28 cellular contexts compared by ENCODE assay signal in the genomic region with DNA sequence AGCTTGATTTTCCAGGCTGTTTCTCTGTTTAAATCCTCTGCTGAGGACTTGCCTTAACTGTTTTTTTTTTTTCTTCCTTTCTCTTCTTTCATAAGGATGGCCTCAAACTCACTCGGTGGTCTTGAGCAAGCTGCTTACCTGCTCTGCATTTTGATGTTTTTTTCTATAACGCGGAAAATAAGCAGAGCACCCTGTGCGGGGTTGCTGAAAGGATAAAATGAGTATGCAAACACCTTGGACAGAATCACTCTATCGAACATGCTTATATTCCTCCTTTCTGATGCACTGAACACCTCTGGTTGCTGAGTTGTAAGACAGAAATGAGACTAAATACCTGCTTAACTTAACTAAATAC. TPM values are rescaled to one million over a fixed set of nuclear protein-coding genes. Genes with fewer than 3 reads are reported as not detected.
A peak's percentile ranks its signal among the peaks of the same experiment; 100 is the strongest.
DNase-seq lines count a peak whose midpoint lies in the region; ATAC-seq, FAIRE-seq and TF ChIP-seq lines count a peak whose summit lies in the region.
"Had no signal": no experiment of that assay in that cellular context is flagged by ENCODE, and none has a peak within 500 bp of the region (broad histone marks: within the 10 kb centered on the region; RNA-seq: fewer than 3 reads in every experiment).

No MANE protein-coding gene starts in this region.

- intact Hi-C loops in esophagus squamous epithelium (cut with DNase I): loop anchor here (10.0 kb wide), 1 partner anchor 99 kb away; a partner anchor contains a TSS

- H3K9me3 ChIP-seq in BLaER1 treated with 17β-estradiol and CSF1 and Interleukin-3, amounts not matched to agents 10 nM and 100 nM (replicated peaks in 1 of 11): no peaks in the 10 kb centered on the region
- H3K9me3 ChIP-seq in esophagus squamous epithelium: no peaks in the 10 kb centered on the region
- H3K9me3 ChIP-seq in neutrophil: no peaks in the 10 kb centered on the region

- H3K4me2 ChIP-seq in BLaER1 treated with 17β-estradiol and CSF1 and Interleukin-3, amounts not matched to agents 10 nM and 100 nM: peak overlapping the region; percentile 59 to 80 (median 73)

- peak overlapping the region in 10 of 11 experiments; percentile 26 to 90 (median 84); a peak in 19 of 22 replicates for H3K27ac ChIP-seq in BLaER1 treated with 17β-estradiol and CSF1 and Interleukin-3, amounts not matched to agents 10 nM and 100 nM
- H3K27ac ChIP-seq in HL-60 (replicated peaks): peak overlapping the region; percentile 98
- peak overlapping the region in 3 of 4 donors; percentile 57 to 91 (median 90) for H3K27ac ChIP-seq in esophagus squamous epithelium
- H3K27ac ChIP-seq in neutrophil: peak overlapping the region; percentile 75
- H3K27ac ChIP-seq: dorsolateral prefrontal cortex, WERI-Rb-1 had no signal

- WGBS in esophagus squamous epithelium, 2 donors: 47 to 52% methylated on average over 5 of the region's 5 CpGs

- H3K4me3 ChIP-seq in BLaER1 treated with 17β-estradiol and CSF1 and Interleukin-3, amounts not matched to agents 10 nM and 100 nM: 0 out of 20 replicates have a peak overlapping the region, but pooled peaks of 1 of the 10 experiments have one; percentile 14
- H3K4me3 ChIP-seq in HL-60 (replicated peaks; ENCODE audit: insufficient read depth, low read length) (no peak overlapping the region), esophagus squamous epithelium (peak overlapping the region in 1 of 4 donors; percentile 14), neutrophil (ENCODE audit: low read depth in 1 of 2, low read length in 1 of 2) (peak overlapping the region; percentile 29 to 55)
- H3K4me3 ChIP-seq: dorsolateral prefrontal cortex had no signal

- TF ChIP-seq CTCF in HL-60 (IDR thresholded peaks at IDR 0.05; ENCODE audit: insufficient read depth, low read length) (no peak), esophagus squamous epithelium (IDR thresholded peaks at IDR 0.05) (no peak), neutrophil (IDR thresholded peaks at IDR 0.05) (no peak)

- no peak for FAIRE-seq in GM19239 (lab: Jason Lieb, UNC)
- FAIRE-seq: endothelial cell of umbilical vein had no signal

- TF ChIP-seq POLR2A in esophagus squamous epithelium (IDR thresholded peaks at IDR 0.05): no peak

- no peak for ATAC-seq in GM18907 (IDR thresholded peaks at IDR 0.05; ENCODE audit: unreplicated experiment)
- no peak for ATAC-seq in GM19397 (IDR thresholded peaks at IDR 0.05; ENCODE audit: unreplicated experiment)
- ATAC-seq: Panc1; stimulated activated memory B cell treated with anti-CD40 and anti-IgM and Interleukin-4, amounts not matched to agents 10 μg/mL and 1 μg/mL and 100 μg/mL, for 72 hours had no signal

- no peaks in the 10 kb centered on the region for H3K27me3 ChIP-seq in BLaER1 treated with 17β-estradiol and CSF1 and Interleukin-3, amounts not matched to agents 10 nM and 100 nM
- H3K27me3 ChIP-seq in HL-60 (ENCODE audit: insufficient read depth, poor library complexity, severe bottlenecking): no peaks in the 10 kb centered on the region
- no peaks in the 10 kb centered on the region for H3K27me3 ChIP-seq in esophagus squamous epithelium
- no peaks in the 10 kb centered on the region for H3K27me3 ChIP-seq in neutrophil

- peak overlapping the region in 9 of 11 experiments; percentile 44 to 76 (median 66); a peak in 18 of 22 replicates for H3K9ac ChIP-seq in BLaER1 treated with 17β-estradiol and CSF1 and Interleukin-3, amounts not matched to agents 10 nM and 100 nM

- H3K36me3 ChIP-seq in BLaER1 treated with 17β-estradiol and CSF1 and Interleukin-3, amounts not matched to agents 10 nM and 100 nM: no peaks in the 10 kb centered on the region
- no peaks in the 10 kb centered on the region for H3K36me3 ChIP-seq in esophagus squamous epithelium
- no peaks in the 10 kb centered on the region for H3K36me3 ChIP-seq in neutrophil
- H3K36me3 ChIP-seq: WERI-Rb-1 had no signal

- peaks cover 15 to 64% (median 52%) of the 10 kb centered on the region in 10 experiments for H3K4me1 ChIP-seq in BLaER1 treated with 17β-estradiol and CSF1 and Interleukin-3, amounts not matched to agents 10 nM and 100 nM
- H3K4me1 ChIP-seq in esophagus squamous epithelium (peaks cover 0 to 76% (median 16%) of the 10 kb centered on the region in 3 donors), neutrophil (ENCODE audit: control insufficient read depth in 1 of 2, insufficient read depth in 1 of 2, low read depth in 1 of 2, low read length in 1 of 2) (peaks cover 50% of the 10 kb centered on the region in 2 experiments)

- H4K20me1 ChIP-seq in BLaER1 treated with 17β-estradiol and CSF1 and Interleukin-3, amounts not matched to agents 10 nM and 100 nM: no peaks in the 10 kb centered on the region

- DNase-seq in HL-60 (ENCODE audit: low read depth in 1 of 2, low spot score in 1 of 2) (no peak), esophagus squamous epithelium (lab: John Stamatoyannopoulos, UW) (no peak), GM19239 (ENCODE audit: insufficient read length, low spot score) (no peak), NCI-H510A treated with DMSO at 0.1 percent for 48 hours (lab: John Stamatoyannopoulos, UW) (no peak)
- DNase-seq: ACHN; activated CD4-positive, alpha-beta T cell treated with anti-CD3 and anti-CD28 coated beads for 48 hours; activated gamma-delta T cell; activated T-cell treated with anti-CD3 and anti-CD28 coated beads, Interleukin-2, amount 50 U/mL, for 1 hour; DMS79; dorsolateral prefrontal cortex; HFFc6; NCI-H1092; NCI-H187 treated with DMSO at 0.1 percent for 48 hours; NCI-H524 treated with DMSO at 0.1 percent for 48 hours; retina; stimulated activated CD4-positive, alpha-beta T cell treated with anti-CD3 and anti-CD28 coated beads, Interleukin-12 subunit alpha, Interleukin-12 subunit beta, amount 100 ng/mL, for 4 hours; stimulated activated CD4-positive, alpha-beta T cell treated with anti-CD3 and anti-CD28 coated beads, Interleukin-4, amount 100 ng/mL, for 4 hours; substantia nigra; T-helper 9 cell; WERI-Rb-1 had no signal

RNA-seq across cellular contexts. Expression of a gene that starts 41.1 kb away (rescaled TPM):
- total RNA-seq in esophagus squamous epithelium: 1 to 10 TPM in 1 of 4 donors, under 1 TPM in 3; 0.29 to 1.1 (median 0.60) TPM
- total RNA-seq: endothelial cell of umbilical vein, HFFc6, kidney epithelial cell had no signal
